2 cellular contexts compared by ENCODE assay signal in genomic region chr6:137334884-137335283, GRCh38.
TF ChIP-seq lines count a peak whose summit lies in the region.

No MANE protein-coding gene starts in this region.

TF ChIP-seq in GM23338, 12 proteins besides CTCF, POLR2A, EP300 and RAD21 (continued from another document):
- TF ChIP-seq, protein P1, sequence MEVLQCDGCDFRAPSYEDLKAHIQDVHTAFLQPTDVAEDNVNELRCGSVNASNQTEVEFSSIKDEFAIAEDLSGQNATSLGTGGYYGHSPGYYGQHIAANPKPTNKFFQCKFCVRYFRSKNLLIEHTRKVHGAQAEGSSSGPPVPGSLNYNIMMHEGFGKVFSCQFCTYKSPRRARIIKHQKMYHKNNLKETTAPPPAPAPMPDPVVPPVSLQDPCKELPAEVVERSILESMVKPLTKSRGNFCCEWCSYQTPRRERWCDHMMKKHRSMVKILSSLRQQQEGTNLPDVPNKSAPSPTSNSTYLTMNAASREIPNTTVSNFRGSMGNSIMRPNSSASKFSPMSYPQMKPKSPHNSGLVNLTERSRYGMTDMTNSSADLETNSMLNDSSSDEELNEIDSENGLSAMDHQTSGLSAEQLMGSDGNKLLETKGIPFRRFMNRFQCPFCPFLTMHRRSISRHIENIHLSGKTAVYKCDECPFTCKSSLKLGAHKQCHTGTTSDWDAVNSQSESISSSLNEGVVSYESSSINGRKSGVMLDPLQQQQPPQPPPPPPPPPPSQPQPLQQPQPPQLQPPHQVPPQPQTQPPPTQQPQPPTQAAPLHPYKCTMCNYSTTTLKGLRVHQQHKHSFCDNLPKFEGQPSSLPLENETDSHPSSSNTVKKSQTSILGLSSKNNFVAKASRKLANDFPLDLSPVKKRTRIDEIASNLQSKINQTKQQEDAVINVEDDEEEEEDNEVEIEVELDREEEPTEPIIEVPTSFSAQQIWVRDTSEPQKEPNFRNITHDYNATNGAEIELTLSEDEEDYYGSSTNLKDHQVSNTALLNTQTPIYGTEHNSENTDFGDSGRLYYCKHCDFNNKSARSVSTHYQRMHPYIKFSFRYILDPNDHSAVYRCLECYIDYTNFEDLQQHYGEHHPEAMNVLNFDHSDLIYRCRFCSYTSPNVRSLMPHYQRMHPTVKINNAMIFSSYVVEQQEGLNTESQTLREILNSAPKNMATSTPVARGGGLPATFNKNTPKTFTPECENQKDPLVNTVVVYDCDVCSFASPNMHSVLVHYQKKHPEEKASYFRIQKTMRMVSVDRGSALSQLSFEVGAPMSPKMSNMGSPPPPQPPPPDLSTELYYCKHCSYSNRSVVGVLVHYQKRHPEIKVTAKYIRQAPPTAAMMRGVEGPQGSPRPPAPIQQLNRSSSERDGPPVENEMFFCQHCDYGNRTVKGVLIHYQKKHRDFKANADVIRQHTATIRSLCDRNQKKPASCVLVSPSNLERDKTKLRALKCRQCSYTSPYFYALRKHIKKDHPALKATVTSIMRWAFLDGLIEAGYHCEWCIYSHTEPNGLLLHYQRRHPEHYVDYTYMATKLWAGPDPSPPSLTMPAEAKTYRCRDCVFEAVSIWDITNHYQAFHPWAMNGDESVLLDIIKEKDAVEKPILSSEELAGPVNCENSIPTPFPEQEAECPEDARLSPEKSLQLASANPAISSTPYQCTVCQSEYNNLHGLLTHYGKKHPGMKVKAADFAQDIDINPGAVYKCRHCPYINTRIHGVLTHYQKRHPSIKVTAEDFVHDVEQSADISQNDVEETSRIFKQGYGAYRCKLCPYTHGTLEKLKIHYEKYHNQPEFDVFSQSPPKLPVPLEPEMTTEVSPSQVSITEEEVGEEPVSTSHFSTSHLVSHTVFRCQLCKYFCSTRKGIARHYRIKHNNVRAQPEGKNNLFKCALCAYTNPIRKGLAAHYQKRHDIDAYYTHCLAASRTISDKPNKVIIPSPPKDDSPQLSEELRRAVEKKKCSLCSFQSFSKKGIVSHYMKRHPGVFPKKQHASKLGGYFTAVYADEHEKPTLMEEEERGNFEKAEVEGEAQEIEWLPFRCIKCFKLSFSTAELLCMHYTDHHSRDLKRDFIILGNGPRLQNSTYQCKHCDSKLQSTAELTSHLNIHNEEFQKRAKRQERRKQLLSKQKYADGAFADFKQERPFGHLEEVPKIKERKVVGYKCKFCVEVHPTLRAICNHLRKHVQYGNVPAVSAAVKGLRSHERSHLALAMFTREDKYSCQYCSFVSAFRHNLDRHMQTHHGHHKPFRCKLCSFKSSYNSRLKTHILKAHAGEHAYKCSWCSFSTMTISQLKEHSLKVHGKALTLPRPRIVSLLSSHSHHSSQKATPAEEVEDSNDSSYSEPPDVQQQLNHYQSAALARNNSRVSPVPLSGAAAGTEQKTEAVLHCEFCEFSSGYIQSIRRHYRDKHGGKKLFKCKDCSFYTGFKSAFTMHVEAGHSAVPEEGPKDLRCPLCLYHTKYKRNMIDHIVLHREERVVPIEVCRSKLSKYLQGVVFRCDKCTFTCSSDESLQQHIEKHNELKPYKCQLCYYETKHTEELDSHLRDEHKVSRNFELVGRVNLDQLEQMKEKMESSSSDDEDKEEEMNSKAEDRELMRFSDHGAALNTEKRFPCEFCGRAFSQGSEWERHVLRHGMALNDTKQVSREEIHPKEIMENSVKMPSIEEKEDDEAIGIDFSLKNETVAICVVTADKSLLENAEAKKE (CRISPR knock-in tag; IDR thresholded peaks at IDR 0.05), result no peak
- TF ChIP-seq EZH2phosphoT487 (IDR thresholded peaks at IDR 0.05; ENCODE audit: unreplicated experiment) (no peak), EZH2 (IDR thresholded peaks at IDR 0.05; ENCODE audit: low read depth, unreplicated experiment) (no peak), JUNB (IDR thresholded peaks at IDR 0.05; ENCODE audit: unreplicated experiment) (no peak), CREB1 (CRISPR knock-in tag; IDR thresholded peaks at IDR 0.05; ENCODE audit: low read depth) (no peak), STAT1 (IDR thresholded peaks at IDR 0.05; ENCODE audit: unreplicated experiment) (no peak), NANOG (IDR thresholded peaks at IDR 0.05; ENCODE audit: borderline replicate concordance) (no peak), ZNF331 (CRISPR knock-in tag; IDR thresholded peaks at IDR 0.05; ENCODE audit: low read depth) (no peak), POLR2AphosphoS5 (IDR thresholded peaks at IDR 0.05; ENCODE audit: low read depth) (no peak)
- TF ChIP-seq, protein P2, sequence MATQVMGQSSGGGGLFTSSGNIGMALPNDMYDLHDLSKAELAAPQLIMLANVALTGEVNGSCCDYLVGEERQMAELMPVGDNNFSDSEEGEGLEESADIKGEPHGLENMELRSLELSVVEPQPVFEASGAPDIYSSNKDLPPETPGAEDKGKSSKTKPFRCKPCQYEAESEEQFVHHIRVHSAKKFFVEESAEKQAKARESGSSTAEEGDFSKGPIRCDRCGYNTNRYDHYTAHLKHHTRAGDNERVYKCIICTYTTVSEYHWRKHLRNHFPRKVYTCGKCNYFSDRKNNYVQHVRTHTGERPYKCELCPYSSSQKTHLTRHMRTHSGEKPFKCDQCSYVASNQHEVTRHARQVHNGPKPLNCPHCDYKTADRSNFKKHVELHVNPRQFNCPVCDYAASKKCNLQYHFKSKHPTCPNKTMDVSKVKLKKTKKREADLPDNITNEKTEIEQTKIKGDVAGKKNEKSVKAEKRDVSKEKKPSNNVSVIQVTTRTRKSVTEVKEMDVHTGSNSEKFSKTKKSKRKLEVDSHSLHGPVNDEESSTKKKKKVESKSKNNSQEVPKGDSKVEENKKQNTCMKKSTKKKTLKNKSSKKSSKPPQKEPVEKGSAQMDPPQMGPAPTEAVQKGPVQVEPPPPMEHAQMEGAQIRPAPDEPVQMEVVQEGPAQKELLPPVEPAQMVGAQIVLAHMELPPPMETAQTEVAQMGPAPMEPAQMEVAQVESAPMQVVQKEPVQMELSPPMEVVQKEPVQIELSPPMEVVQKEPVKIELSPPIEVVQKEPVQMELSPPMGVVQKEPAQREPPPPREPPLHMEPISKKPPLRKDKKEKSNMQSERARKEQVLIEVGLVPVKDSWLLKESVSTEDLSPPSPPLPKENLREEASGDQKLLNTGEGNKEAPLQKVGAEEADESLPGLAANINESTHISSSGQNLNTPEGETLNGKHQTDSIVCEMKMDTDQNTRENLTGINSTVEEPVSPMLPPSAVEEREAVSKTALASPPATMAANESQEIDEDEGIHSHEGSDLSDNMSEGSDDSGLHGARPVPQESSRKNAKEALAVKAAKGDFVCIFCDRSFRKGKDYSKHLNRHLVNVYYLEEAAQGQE (IDR thresholded peaks at IDR 0.05; ENCODE audit: unreplicated experiment), result no peak
- TF ChIP-seq, protein P3, sequence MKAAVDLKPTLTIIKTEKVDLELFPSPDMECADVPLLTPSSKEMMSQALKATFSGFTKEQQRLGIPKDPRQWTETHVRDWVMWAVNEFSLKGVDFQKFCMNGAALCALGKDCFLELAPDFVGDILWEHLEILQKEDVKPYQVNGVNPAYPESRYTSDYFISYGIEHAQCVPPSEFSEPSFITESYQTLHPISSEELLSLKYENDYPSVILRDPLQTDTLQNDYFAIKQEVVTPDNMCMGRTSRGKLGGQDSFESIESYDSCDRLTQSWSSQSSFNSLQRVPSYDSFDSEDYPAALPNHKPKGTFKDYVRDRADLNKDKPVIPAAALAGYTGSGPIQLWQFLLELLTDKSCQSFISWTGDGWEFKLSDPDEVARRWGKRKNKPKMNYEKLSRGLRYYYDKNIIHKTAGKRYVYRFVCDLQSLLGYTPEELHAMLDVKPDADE (IDR thresholded peaks at IDR 0.05), result no peak

TF ChIP-seq in H1, 55 proteins besides CTCF, POLR2A, EP300 and RAD21 (continued from another document):
- TF ChIP-seq CHD2 (IDR thresholded peaks at IDR 0.05; ENCODE audit: low read length), result no peak
- no peak for TF ChIP-seq PHF8 (conservative IDR thresholded peaks at IDR 0.05; ENCODE audit: low read depth, low read length)
- TF ChIP-seq CEBPB (IDR thresholded peaks at IDR 0.05; ENCODE audit: low read depth, low read length), result no peak
- TF ChIP-seq POLR2AphosphoS5 (IDR thresholded peaks at IDR 0.05; ENCODE audit: low read depth, low read length), result no peak
- no peak for TF ChIP-seq RXRA (IDR thresholded peaks at IDR 0.05; ENCODE audit: insufficient read depth, low read depth, low read length)
- no peak for TF ChIP-seq CBX8 (IDR thresholded peaks at IDR 0.05; ENCODE audit: borderline replicate concordance, low read depth, low read length)
- TF ChIP-seq SIRT6 (IDR thresholded peaks at IDR 0.05; ENCODE audit: low read length), result no peak
- TF ChIP-seq CTBP2 (IDR thresholded peaks at IDR 0.05; ENCODE audit: borderline replicate concordance, insufficient read depth, insufficient read length, low read length), result no peak
- no peak for TF ChIP-seq SUZ12 (IDR thresholded peaks at IDR 0.05; ENCODE audit: low read length)
- TF ChIP-seq TCF12 (IDR thresholded peaks at IDR 0.05; ENCODE audit: low read depth, low read length), result no peak
- no peak for TF ChIP-seq RBBP5 (IDR thresholded peaks at IDR 0.05; ENCODE audit: borderline replicate concordance, low read depth, low read length)
- no peak for TF ChIP-seq E2F6 (IDR thresholded peaks at IDR 0.05)
- TF ChIP-seq FOSL1 (IDR thresholded peaks at IDR 0.05; ENCODE audit: insufficient read depth, low read depth, low read length), result no peak
